In genomic region chr5:2175041-2175440, GRCh38 we compare ENCODE assay signal across 38 cellular contexts.
"Had no signal": no experiment of that assay in that cellular context is flagged by ENCODE, and none has a peak within 500 bp of the region (broad histone marks: within the 10 kb centered on the region; RNA-seq: fewer than 3 reads in every experiment).

No MANE protein-coding gene starts in this region.

- H3K4me1 ChIP-seq: adrenal gland, ascending aorta, body of pancreas, breast epithelium had no signal

- H3K27me3 ChIP-seq: ascending aorta, body of pancreas, brain microvascular endothelial cell, cardiac muscle cell had no signal

- H3K36me3 Mint-ChIP-seq: activated naive CD4-positive, alpha-beta T cell treated with anti-CD3 and anti-CD28 coated beads, Interleukin-2, amount 10 ng/mL, durations not matched to agents 7 days and 5 days; activated naive CD4-positive, alpha-beta T cell treated with anti-CD3 and anti-CD28 coated beads, Interleukin-2, amount 50 U/mL, for 24 hours; activated naive CD4-positive, alpha-beta T cell treated with anti-CD3 and anti-CD28 coated beads, Interleukin-2, amount 50 U/mL, for 72 hours; activated naive CD8-positive, alpha-beta T cell; activated naive CD8-positive, alpha-beta T cell treated with anti-CD3 and anti-CD28 coated beads for 36 hours; activated naive CD8-positive, alpha-beta T cell treated with anti-CD3 and anti-CD28 coated beads, Interleukin-2, amount 10 ng/mL, durations not matched to agents 7 days and 5 days; brain had no signal

- H3K27me3 Mint-ChIP-seq: activated naive CD4-positive, alpha-beta T cell treated with anti-CD3 and anti-CD28 coated beads, Interleukin-2, amount 50 U/mL, for 24 hours; activated naive CD8-positive, alpha-beta T cell treated with anti-CD3 and anti-CD28 coated beads, Interleukin-2, amount 10 ng/mL, durations not matched to agents 7 days and 5 days had no signal

- H3K4me1 Mint-ChIP-seq: activated naive CD4-positive, alpha-beta T cell treated with anti-CD3 and anti-CD28 coated beads, Interleukin-2, amount 10 ng/mL, durations not matched to agents 7 days and 5 days; activated naive CD4-positive, alpha-beta T cell treated with anti-CD3 and anti-CD28 coated beads, Interleukin-2, amount 50 U/mL, for 24 hours; activated naive CD8-positive, alpha-beta T cell treated with anti-CD3 and anti-CD28 coated beads for 36 hours; activated naive CD8-positive, alpha-beta T cell treated with anti-CD3 and anti-CD28 coated beads, Interleukin-2, amount 10 ng/mL, durations not matched to agents 7 days and 5 days; activated naive CD8-positive, alpha-beta T cell treated with anti-CD3 and anti-CD28 coated beads, Interleukin-2, amount 50 U/mL, for 24 hours; activated T-helper 17 cell treated with anti-CD3 and anti-CD28 coated beads, Interleukin-2, amount 50 U/mL, for 72 hours; central memory CD8-positive, alpha-beta T cell had no signal

- ATAC-seq: activated naive CD4-positive, alpha-beta T cell treated with anti-CD3 and anti-CD28 coated beads, Interleukin-2, amount 50 U/mL, for 72 hours; activated naive CD8-positive, alpha-beta T cell treated with anti-CD3 and anti-CD28 coated beads, Interleukin-2, amount 50 U/mL, for 24 hours; activated T-cell treated with anti-CD3 and anti-CD28 coated beads, Interleukin-2, amount 50 U/mL, for 4 hours; activated T-cell treated with anti-CD3 and anti-CD28 coated beads, Interleukin-2, amount 50 U/mL, for 72 hours; activated T-helper 17 cell treated with anti-CD3 and anti-CD28 coated beads, Interleukin-2, amount 50 U/mL, for 72 hours; body of pancreas had no signal

- H3K36me3 ChIP-seq: adrenal gland, ascending aorta, brain microvascular endothelial cell, breast epithelium, cardiac muscle cell had no signal

- H3K4me3 ChIP-seq: adrenal gland, ascending aorta, body of pancreas, breast epithelium, cardiac muscle cell had no signal

- DNase-seq: activated effector memory CD4-positive, alpha-beta T cell treated with anti-CD3 and anti-CD28 coated beads, Interleukin-2, amount 50 U/mL, for 16 hours; activated effector memory CD4-positive, alpha-beta T cell treated with Interleukin-2 at 50 U/mL for 16 hours; activated gamma-delta T cell; activated gamma-delta T cell treated with Interleukin-2 at 50 U/mL for 16 hours; activated naive CD4-positive, alpha-beta T cell; activated naive CD4-positive, alpha-beta T cell treated with anti-CD3 and anti-CD28 coated beads for 36 hours; activated naive CD4-positive, alpha-beta T cell treated with anti-CD3 and anti-CD28 coated beads, Interleukin-2, amount 10 ng/mL, durations not matched to agents 7 days and 5 days; activated naive CD4-positive, alpha-beta T cell treated with anti-CD3 and anti-CD28 coated beads, Interleukin-2, amount 50 U/mL, for 16 hours; activated naive CD4-positive, alpha-beta T cell treated with Interleukin-2 at 50 U/mL for 16 hours; activated naive CD8-positive, alpha-beta T cell treated with anti-CD3 and anti-CD28 coated beads for 36 hours; activated naive CD8-positive, alpha-beta T cell treated with anti-CD3 and anti-CD28 coated beads, Interleukin-2, amount 10 ng/mL, durations not matched to agents 7 days and 5 days; activated naive CD8-positive, alpha-beta T cell treated with anti-CD3 and anti-CD28 coated beads, Interleukin-2, amount 50 U/mL, for 24 hours; activated T-cell treated with anti-CD3 and anti-CD28 coated beads for 4 hours; activated T-cell treated with anti-CD3 and anti-CD28 coated beads, Interleukin-2, amount 50 U/mL, for 1 hour; activated T-cell treated with anti-CD3 and anti-CD28 coated beads, Interleukin-2, amount 50 U/mL, for 24 hours; activated T-cell treated with anti-CD3 and anti-CD28 coated beads, Interleukin-2, amount 50 U/mL, for 4 hours; activated T-cell treated with anti-CD3 and anti-CD28 coated beads, Interleukin-2, amount 50 U/mL, for 48 hours; activated T-cell treated with anti-CD3 and anti-CD28 coated beads, Interleukin-2, amount 50 U/mL, for 72 hours; adrenal gland; amniotic stem cell; amygdala; anterior cingulate cortex; body of pancreas; brain microvascular endothelial cell; caudate nucleus; central memory CD4-positive, alpha-beta T cell; cerebellar nuclear complex had no signal

- H3K4me3 Mint-ChIP-seq: activated naive CD4-positive, alpha-beta T cell treated with anti-CD3 and anti-CD28 coated beads for 36 hours; activated naive CD4-positive, alpha-beta T cell treated with anti-CD3 and anti-CD28 coated beads, Interleukin-2, amount 10 ng/mL, durations not matched to agents 7 days and 5 days; activated naive CD4-positive, alpha-beta T cell treated with anti-CD3 and anti-CD28 coated beads, Interleukin-2, amount 50 U/mL, for 24 hours; activated naive CD8-positive, alpha-beta T cell; activated naive CD8-positive, alpha-beta T cell treated with anti-CD3 and anti-CD28 coated beads for 36 hours; activated naive CD8-positive, alpha-beta T cell treated with anti-CD3 and anti-CD28 coated beads, Interleukin-2, amount 10 ng/mL, durations not matched to agents 7 days and 5 days; activated naive CD8-positive, alpha-beta T cell treated with anti-CD3 and anti-CD28 coated beads, Interleukin-2, amount 50 U/mL, for 24 hours; activated T-cell treated with anti-CD3 and anti-CD28 coated beads, Interleukin-2, amount 50 U/mL, for 24 hours; activated T-cell treated with anti-CD3 and anti-CD28 coated beads, Interleukin-2, amount 50 U/mL, for 4 hours; activated T-cell treated with anti-CD3 and anti-CD28 coated beads, Interleukin-2, amount 50 U/mL, for 72 hours; activated T-helper 1 cell treated with anti-CD3 and anti-CD28 coated beads, Interleukin-12 subunit alpha, Interleukin-12 subunit beta, Interleukin-2, Interleukin-4 antibody, amounts not matched to agents 30 ng/mL and 10 ng/mL and 1 ng/mL, durations not matched to agents 14 hours and 24 hours and 36 hours; activated T-helper 17 cell treated with anti-CD3 and anti-CD28 coated beads, Interleukin-2, amount 50 U/mL, for 72 hours; brain; central memory CD8-positive, alpha-beta T cell had no signal

- H3K27ac ChIP-seq: adrenal gland, ascending aorta, body of pancreas, brain microvascular endothelial cell, breast epithelium, cardiac muscle cell had no signal

- H3K27ac Mint-ChIP-seq: activated naive CD4-positive, alpha-beta T cell treated with anti-CD3 and anti-CD28 coated beads for 36 hours; activated naive CD4-positive, alpha-beta T cell treated with anti-CD3 and anti-CD28 coated beads, Interleukin-2, amount 10 ng/mL, durations not matched to agents 7 days and 5 days; activated naive CD4-positive, alpha-beta T cell treated with anti-CD3 and anti-CD28 coated beads, Interleukin-2, amount 50 U/mL, for 24 hours; activated naive CD4-positive, alpha-beta T cell treated with anti-CD3 and anti-CD28 coated beads, Interleukin-2, amount 50 U/mL, for 72 hours; activated naive CD8-positive, alpha-beta T cell; activated naive CD8-positive, alpha-beta T cell treated with anti-CD3 and anti-CD28 coated beads for 36 hours; activated naive CD8-positive, alpha-beta T cell treated with anti-CD3 and anti-CD28 coated beads, Interleukin-2, amount 10 ng/mL, durations not matched to agents 7 days and 5 days; activated naive CD8-positive, alpha-beta T cell treated with anti-CD3 and anti-CD28 coated beads, Interleukin-2, amount 50 U/mL, for 24 hours; activated T-cell treated with anti-CD3 and anti-CD28 coated beads, Interleukin-2, amount 50 U/mL, for 24 hours; activated T-cell treated with anti-CD3 and anti-CD28 coated beads, Interleukin-2, amount 50 U/mL, for 72 hours; activated T-helper 1 cell treated with anti-CD3 and anti-CD28 coated beads, Interleukin-12 subunit alpha, Interleukin-12 subunit beta, Interleukin-2, Interleukin-4 antibody, amounts not matched to agents 30 ng/mL and 10 ng/mL and 1 ng/mL, durations not matched to agents 14 hours and 24 hours and 36 hours; activated T-helper 17 cell treated with anti-CD3 and anti-CD28 coated beads, Interleukin-2, amount 50 U/mL, for 72 hours; activated T-helper 2 cell treated with anti-CD3 and anti-CD28 coated beads, Interferon-gamma antibody, Interleukin-2, Interleukin-4, amounts not matched to agents 10 μg/mL and 5 μg/mL and 100 μg/mL, durations not matched to agents 14 hours and 24 hours and 36 hours had no signal

- H3K9me3 ChIP-seq: adrenal gland, ascending aorta, body of pancreas, breast epithelium had no signal

- H3K9me3 Mint-ChIP-seq: activated naive CD4-positive, alpha-beta T cell treated with anti-CD3 and anti-CD28 coated beads for 36 hours; activated naive CD4-positive, alpha-beta T cell treated with anti-CD3 and anti-CD28 coated beads, Interleukin-2, amount 10 ng/mL, durations not matched to agents 7 days and 5 days; activated naive CD4-positive, alpha-beta T cell treated with anti-CD3 and anti-CD28 coated beads, Interleukin-2, amount 50 U/mL, for 24 hours; activated naive CD4-positive, alpha-beta T cell treated with anti-CD3 and anti-CD28 coated beads, Interleukin-2, amount 50 U/mL, for 72 hours; activated naive CD8-positive, alpha-beta T cell treated with anti-CD3 and anti-CD28 coated beads for 36 hours; activated naive CD8-positive, alpha-beta T cell treated with anti-CD3 and anti-CD28 coated beads, Interleukin-2, amount 10 ng/mL, durations not matched to agents 7 days and 5 days; activated naive CD8-positive, alpha-beta T cell treated with anti-CD3 and anti-CD28 coated beads, Interleukin-2, amount 50 U/mL, for 24 hours; activated T-cell treated with anti-CD3 and anti-CD28 coated beads, Interleukin-2, amount 50 U/mL, for 24 hours; activated T-cell treated with anti-CD3 and anti-CD28 coated beads, Interleukin-2, amount 50 U/mL, for 4 hours; activated T-cell treated with anti-CD3 and anti-CD28 coated beads, Interleukin-2, amount 50 U/mL, for 72 hours; activated T-helper 1 cell treated with anti-CD3 and anti-CD28 coated beads, Interleukin-12 subunit alpha, Interleukin-12 subunit beta, Interleukin-2, Interleukin-4 antibody, amounts not matched to agents 30 ng/mL and 10 ng/mL and 1 ng/mL, durations not matched to agents 14 hours and 24 hours and 36 hours; activated T-helper 17 cell treated with anti-CD3 and anti-CD28 coated beads, Interleukin-2, amount 50 U/mL, for 72 hours; activated T-helper 2 cell treated with anti-CD3 and anti-CD28 coated beads, Interferon-gamma antibody, Interleukin-2, Interleukin-4, amounts not matched to agents 10 μg/mL and 5 μg/mL and 100 μg/mL, durations not matched to agents 14 hours and 24 hours and 36 hours; brain; central memory CD8-positive, alpha-beta T cell had no signal
